Comparison of ENCODE assay signal across 16 cellular contexts in genomic region chr9:122248448-122248865, GRCh38. TPM values are rescaled to one million over a fixed set of nuclear protein-coding genes. Genes with fewer than 3 reads are reported as not detected.
"Had no signal": no experiment of that assay in that cellular context is flagged by ENCODE, and none has a peak within 500 bp of the region (broad histone marks: within the 10 kb centered on the region; RNA-seq: fewer than 3 reads in every experiment).

No MANE protein-coding gene starts in this region.

- H3K27ac ChIP-seq: SJSA1, upper lobe of right lung had no signal

- H3K27me3 Mint-ChIP-seq: activated naive CD8-positive, alpha-beta T cell treated with anti-CD3 and anti-CD28 coated beads, Interleukin-2, amount 10 ng/mL, durations not matched to agents 7 days and 5 days; naive thymus-derived CD4-positive, alpha-beta T cell had no signal

- H3K4me3 Mint-ChIP-seq: activated naive CD8-positive, alpha-beta T cell treated with anti-CD3 and anti-CD28 coated beads, Interleukin-2, amount 10 ng/mL, durations not matched to agents 7 days and 5 days; naive thymus-derived CD4-positive, alpha-beta T cell; T-helper 2 cell treated with Interferon-gamma antibody and Interleukin-4, amounts not matched to agents 5 μg/mL and 100 μg/mL, for 36 hours had no signal

- DNase-seq: activated CD4-positive, alpha-beta T cell treated with anti-CD3 and anti-CD28 coated beads, Interleukin-2, amount 50 U/mL, for 48 hours; activated CD4-positive, CD25-positive, alpha-beta regulatory T cell treated with anti-CD3 and anti-CD28 coated beads, Interleukin-2, amount 50 U/mL, for 72 hours; activated gamma-delta T cell treated with Interleukin-2 at 50 U/mL for 16 hours; activated naive CD8-positive, alpha-beta T cell treated with anti-CD3 and anti-CD28 coated beads, Interleukin-2, amount 10 ng/mL, durations not matched to agents 7 days and 5 days; activated T-cell treated with anti-CD3 and anti-CD28 coated beads, Interleukin-2, amount 50 U/mL, for 48 hours; aorta; head of caudate nucleus; naive thymus-derived CD4-positive, alpha-beta T cell; stimulated activated CD4-positive, alpha-beta T cell treated with anti-CD3 and anti-CD28 coated beads, Interleukin-12 subunit alpha, Interleukin-12 subunit beta, amount 100 ng/mL, for 4 hours; stimulated activated CD4-positive, alpha-beta T cell treated with anti-CD3 and anti-CD28 coated beads, Interleukin-2, amount 100 ng/mL, for 48 hours; stimulated activated naive CD4-positive, alpha-beta T cell treated with Interleukin-2 at 50 U/mL for 16 hours; SW 1271; upper lobe of right lung had no signal

- H3K27ac Mint-ChIP-seq: activated naive CD8-positive, alpha-beta T cell treated with anti-CD3 and anti-CD28 coated beads, Interleukin-2, amount 10 ng/mL, durations not matched to agents 7 days and 5 days; naive thymus-derived CD4-positive, alpha-beta T cell; T-helper 2 cell treated with Interferon-gamma antibody and Interleukin-4, amounts not matched to agents 5 μg/mL and 100 μg/mL, for 36 hours had no signal

- H3K4me1 ChIP-seq: upper lobe of right lung had no signal

- H3K27me3 ChIP-seq: SJSA1, suprapubic skin, upper lobe of right lung had no signal

- H3K9me3 Mint-ChIP-seq: activated naive CD8-positive, alpha-beta T cell treated with anti-CD3 and anti-CD28 coated beads, Interleukin-2, amount 10 ng/mL, durations not matched to agents 7 days and 5 days; naive thymus-derived CD4-positive, alpha-beta T cell; T-helper 2 cell treated with Interferon-gamma antibody and Interleukin-4, amounts not matched to agents 5 μg/mL and 100 μg/mL, for 36 hours had no signal

- H3K4me3 ChIP-seq: SJSA1, suprapubic skin, upper lobe of right lung had no signal

- H3K9me3 ChIP-seq: SJSA1, suprapubic skin, upper lobe of right lung had no signal

RNA-seq across cellular contexts. Expression of gene LHX6, which starts 19.7 kb away (rescaled TPM):
- total RNA-seq: activated naive CD8-positive, alpha-beta T cell treated with anti-CD3 and anti-CD28 coated beads, Interleukin-2, amount 10 ng/mL, durations not matched to agents 7 days and 5 days; naive thymus-derived CD4-positive, alpha-beta T cell had no signal
- polyA plus RNA-seq: aorta; naive thymus-derived CD4-positive, alpha-beta T cell had no signal
